ENCODE assay signal across 1 cellular context in genomic region chr18:5237723-5238370, GRCh38.
TF ChIP-seq lines count a peak whose summit lies in the region.

No MANE protein-coding gene starts in this region.

TF ChIP-seq in HepG2, 621 proteins besides CTCF, POLR2A, EP300 and RAD21 (continued from another document and continues in another):
- no peak for TF ChIP-seq ZBED4 (CRISPR knock-in tag; IDR thresholded peaks at IDR 0.05; ENCODE audit: borderline replicate concordance)
- no peak; the same call in 1 of the 2 replicates for TF ChIP-seq RXRA (CRISPR knock-in tag; IDR thresholded peaks at IDR 0.05)
- TF ChIP-seq DDIT3 (CRISPR knock-in tag; IDR thresholded peaks at IDR 0.05), result no peak
- TF ChIP-seq GFI1 (CRISPR knock-in tag; IDR thresholded peaks at IDR 0.05; ENCODE audit: borderline replicate concordance), result no peak
- TF ChIP-seq PHF8 (CRISPR knock-in tag; IDR thresholded peaks at IDR 0.05), result peak; percentile 84
- TF ChIP-seq THAP9 (CRISPR knock-in tag; IDR thresholded peaks at IDR 0.05; ENCODE audit: borderline replicate concordance), result peak; percentile 79; the same call in 1 of the 2 replicates
- TF ChIP-seq ZNF317 (CRISPR knock-in tag; IDR thresholded peaks at IDR 0.05), result peak; percentile 21
- TF ChIP-seq RNF2 (conservative IDR thresholded peaks at IDR 0.05; ENCODE audit: low read depth), result peak; percentile 65
- TF ChIP-seq SMAD9 (CRISPR knock-in tag; IDR thresholded peaks at IDR 0.05), result no peak
- peak; percentile 74 for TF ChIP-seq SKIL (CRISPR knock-in tag; IDR thresholded peaks at IDR 0.05; ENCODE audit: borderline replicate concordance)
- TF ChIP-seq ZFP36L1 (CRISPR knock-in tag; IDR thresholded peaks at IDR 0.05), result peak; percentile 75; the same call in 1 of the 2 replicates
- TF ChIP-seq ZNF12 (CRISPR knock-in tag; IDR thresholded peaks at IDR 0.05), result peak; percentile 76
- TF ChIP-seq TEAD2 (CRISPR knock-in tag; IDR thresholded peaks at IDR 0.05), result peak; percentile 49; the same call in 1 of the 2 replicates
- TF ChIP-seq TCF7 (IDR thresholded peaks at IDR 0.05; ENCODE audit: low read depth), result no peak
- TF ChIP-seq NFRKB (IDR thresholded peaks at IDR 0.05), result no peak
- TF ChIP-seq ZNF780A (CRISPR knock-in tag; IDR thresholded peaks at IDR 0.05), result peak; percentile 82; the same call in 1 of the 2 replicates
- TF ChIP-seq ZFX (CRISPR knock-in tag; IDR thresholded peaks at IDR 0.05; ENCODE audit: low read depth), result peak; percentile 100
- TF ChIP-seq, protein P1, sequence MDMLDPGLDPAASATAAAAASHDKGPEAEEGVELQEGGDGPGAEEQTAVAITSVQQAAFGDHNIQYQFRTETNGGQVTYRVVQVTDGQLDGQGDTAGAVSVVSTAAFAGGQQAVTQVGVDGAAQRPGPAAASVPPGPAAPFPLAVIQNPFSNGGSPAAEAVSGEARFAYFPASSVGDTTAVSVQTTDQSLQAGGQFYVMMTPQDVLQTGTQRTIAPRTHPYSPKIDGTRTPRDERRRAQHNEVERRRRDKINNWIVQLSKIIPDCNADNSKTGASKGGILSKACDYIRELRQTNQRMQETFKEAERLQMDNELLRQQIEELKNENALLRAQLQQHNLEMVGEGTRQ (IDR thresholded peaks at IDR 0.05; ENCODE audit: low read depth, low read length), result no peak
- TF ChIP-seq, protein P1 (CRISPR knock-in tag; IDR thresholded peaks at IDR 0.05; ENCODE audit: borderline replicate concordance), result no peak
- TF ChIP-seq KDM3A (CRISPR knock-in tag; IDR thresholded peaks at IDR 0.05; ENCODE audit: low read depth), result peak; percentile 24; the same call in 1 of the 2 replicates
- TF ChIP-seq ZNF784 (CRISPR knock-in tag; IDR thresholded peaks at IDR 0.05; ENCODE audit: borderline replicate concordance), result no peak
- TF ChIP-seq ZNF30 (CRISPR knock-in tag; IDR thresholded peaks at IDR 0.05), result peak; percentile 56; the same call in 1 of the 2 replicates
- peak; percentile 82 for TF ChIP-seq NFKB2 (CRISPR knock-in tag; IDR thresholded peaks at IDR 0.05; ENCODE audit: borderline replicate concordance)
- TF ChIP-seq TERF1 (CRISPR knock-in tag; IDR thresholded peaks at IDR 0.05), result peak; percentile 85; the same call in 1 of the 2 replicates
- TF ChIP-seq MXI1 (IDR thresholded peaks at IDR 0.05; ENCODE audit: borderline replicate concordance, low read depth, low read length), result peak; percentile 69; the same call in 1 of the 3 replicates
- TF ChIP-seq ZNF468 (CRISPR knock-in tag; IDR thresholded peaks at IDR 0.05), result peak; percentile 83; the same call in 1 of the 2 replicates
- no peak for TF ChIP-seq ZNF235 (CRISPR knock-in tag; IDR thresholded peaks at IDR 0.05; ENCODE audit: borderline replicate concordance)
- no peak for TF ChIP-seq ZNF737 (CRISPR knock-in tag; IDR thresholded peaks at IDR 0.05; ENCODE audit: borderline replicate concordance)
- peak; percentile 50; the same call in 1 of the 2 replicates for TF ChIP-seq ZNF768 (CRISPR knock-in tag; IDR thresholded peaks at IDR 0.05)
- TF ChIP-seq HDAC6 (IDR thresholded peaks at IDR 0.05; ENCODE audit: low read depth, low read length), result no peak
- peak; percentile 91; the same call in 1 of the 2 replicates for TF ChIP-seq ZSCAN5A (CRISPR knock-in tag; IDR thresholded peaks at IDR 0.05; ENCODE audit: borderline replicate concordance)
- peak; percentile 98 for TF ChIP-seq ZNF34 (CRISPR knock-in tag; IDR thresholded peaks at IDR 0.05; ENCODE audit: borderline replicate concordance)
- no peak for TF ChIP-seq SOX13 (IDR thresholded peaks at IDR 0.05)
- peak in 1 of 2 experiments; percentile 51; a peak in 2 of 4 replicates for TF ChIP-seq SOX13 (CRISPR knock-in tag; conservative IDR thresholded peaks at IDR 0.05 in 1 of 2, IDR thresholded peaks at IDR 0.05 in 1 of 2)
- TF ChIP-seq AGO1 (IDR thresholded peaks at IDR 0.05; ENCODE audit: low read depth, low read length, poor library complexity, severe bottlenecking), result peak; percentile 61
- TF ChIP-seq ZNF816 (CRISPR knock-in tag; IDR thresholded peaks at IDR 0.05; ENCODE audit: borderline replicate concordance), result peak; percentile 16; the same call in 1 of the 2 replicates
- TF ChIP-seq NFE2L1 (CRISPR knock-in tag; IDR thresholded peaks at IDR 0.05; ENCODE audit: borderline replicate concordance), result peak; percentile 63; the same call in 1 of the 2 replicates
- peak; percentile 51; the same call in 1 of the 2 replicates for TF ChIP-seq SRY (CRISPR knock-in tag; IDR thresholded peaks at IDR 0.05)
- TF ChIP-seq ASH2L (IDR thresholded peaks at IDR 0.05; ENCODE audit: insufficient read length, low read depth, low read length), result no peak
- peak; percentile 82 for TF ChIP-seq KMT2A (CRISPR knock-in tag; IDR thresholded peaks at IDR 0.05)
- TF ChIP-seq, protein P2, sequence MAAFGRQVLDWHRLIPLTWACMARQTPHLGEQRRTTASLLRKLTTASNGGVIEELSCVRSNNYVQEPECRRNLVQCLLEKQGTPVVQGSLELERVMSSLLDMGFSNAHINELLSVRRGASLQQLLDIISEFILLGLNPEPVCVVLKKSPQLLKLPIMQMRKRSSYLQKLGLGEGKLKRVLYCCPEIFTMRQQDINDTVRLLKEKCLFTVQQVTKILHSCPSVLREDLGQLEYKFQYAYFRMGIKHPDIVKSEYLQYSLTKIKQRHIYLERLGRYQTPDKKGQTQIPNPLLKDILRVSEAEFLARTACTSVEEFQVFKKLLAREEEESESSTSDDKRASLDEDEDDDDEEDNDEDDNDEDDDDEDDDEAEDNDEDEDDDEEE (CRISPR knock-in tag; IDR thresholded peaks at IDR 0.05), result 0 out of 2 replicates have a peak, but pooled peaks have one; percentile 55
- peak; percentile 91 for TF ChIP-seq HES4 (CRISPR knock-in tag; IDR thresholded peaks at IDR 0.05; ENCODE audit: borderline replicate concordance)
- TF ChIP-seq BATF2 (CRISPR knock-in tag; IDR thresholded peaks at IDR 0.05), result peak; percentile 74; the same call in 1 of the 2 replicates
- TF ChIP-seq KMT2B (CRISPR knock-in tag; IDR thresholded peaks at IDR 0.05), result peak; percentile 89
- 0 out of 2 replicates have a peak, but pooled peaks have one; percentile 61 for TF ChIP-seq GTF3A (CRISPR knock-in tag; conservative IDR thresholded peaks at IDR 0.05)
